ENCODE assay signal across 8 cellular contexts in genomic region chr3:46986782-46987484, GRCh38. TPM values are rescaled to one million over a fixed set of nuclear protein-coding genes. Genes with fewer than 3 reads are reported as not detected.
DNase-seq lines count a peak whose midpoint lies in the region; ATAC-seq and TF ChIP-seq lines count a peak whose summit lies in the region.

No MANE protein-coding gene starts in this region.

- H3K4me3 ChIP-seq in upper lobe of left lung: peak overlapping the region in 1 of 4 donors; percentile 31

- peaks cover 0 to 30% (median 17%) of the 10 kb centered on the region in 4 donors for H3K36me3 ChIP-seq in upper lobe of left lung

- peak overlapping the region; percentile 74 for H3K4me3 Mint-ChIP-seq in activated B cell treated with CpG ODN at 0.5 μM for 24 hours
- peak overlapping the region; percentile 78 to 84 (median 82) for H3K4me3 Mint-ChIP-seq in immature natural killer cell

- peak; percentile 31 for DNase-seq in Right ventricle myocardium inferior (ENCODE audit: missing footprints)
- no peak for DNase-seq in cardiac septum (ENCODE audit: low spot score)
- no peak for DNase-seq in activated B cell treated with CpG ODN at 0.5 μM for 24 hours
- no peak for DNase-seq in immature natural killer cell
- DNase-seq in upper lobe of left lung: no peak
- no peak for DNase-seq in KBM-7
- no peak for DNase-seq in central memory CD4-positive, alpha-beta T cell

- H3K4me1 Mint-ChIP-seq in activated B cell treated with CpG ODN at 0.5 μM for 24 hours: peaks cover 82% of the 10 kb centered on the region
- peaks cover 87 to 88% of the 10 kb centered on the region in 2 donors for H3K4me1 Mint-ChIP-seq in immature natural killer cell

- in situ Hi-C loops in KBM-7 (cut with MboI; ENCODE audit: low pct_unique_long_range_greater_than_20kb, low sequenced_read_pairs): no loop called here

- no peaks in the 10 kb centered on the region for H3K27me3 ChIP-seq in upper lobe of left lung

- POLR2A ChIA-PET in activated B cell treated with CpG ODN at 0.5 μM for 24 hours (lab: Charles Lee): interaction anchor here (0.6 to 6.2 kb wide), 7 partner anchors 8 to 59 kb away, joined by 3 to 35 read pairs (median 4); partner anchors contain the start of genes CCDC12 and NBEAL2

- ATAC-seq in Right ventricle myocardium inferior (no peak), activated B cell treated with CpG ODN at 0.5 μM for 24 hours (ENCODE audit: low read depth) (no peak), upper lobe of left lung (ENCODE audit: low FRiP score in 2 of 2) (no peak), GM19023 (IDR thresholded peaks at IDR 0.05; ENCODE audit: unreplicated experiment) (no peak)

- peaks cover 17% of the 10 kb centered on the region for H3K36me3 Mint-ChIP-seq in activated B cell treated with CpG ODN at 0.5 μM for 24 hours (ENCODE audit: low read depth)
- peaks cover 5 to 21% (median 12%) of the 10 kb centered on the region in 3 donors for H3K36me3 Mint-ChIP-seq in immature natural killer cell

- no peak for TF ChIP-seq EP300 in upper lobe of left lung (IDR thresholded peaks at IDR 0.05)

- WGBS in upper lobe of left lung, 2 donors: 59 to 79% methylated on average over 2 to 3 of the region's 3 CpGs

- H3K9me3 ChIP-seq in upper lobe of left lung: no peaks in the 10 kb centered on the region

- H3K27me3 Mint-ChIP-seq in activated B cell treated with CpG ODN at 0.5 μM for 24 hours: no peaks in the 10 kb centered on the region
- peaks cover 6 to 10% (median 9%) of the 10 kb centered on the region in 3 donors for H3K27me3 Mint-ChIP-seq in immature natural killer cell (ENCODE audit: low read depth in 3 of 3)

- CTCF ChIA-PET in activated B cell treated with CpG ODN at 0.5 μM for 24 hours (lab: Charles Lee): interaction anchor here (1.0 to 1.5 kb wide), 2 partner anchors 77 to 128 kb away, joined by 3 to 6 read pairs; no protein-coding TSS in a partner anchor

- no peaks in the 10 kb centered on the region for H3K9me3 Mint-ChIP-seq in activated B cell treated with CpG ODN at 0.5 μM for 24 hours
- H3K9me3 Mint-ChIP-seq in immature natural killer cell: no peaks in the 10 kb centered on the region

- H3K27ac ChIP-seq in upper lobe of left lung: peak overlapping the region; percentile 77 to 89 (median 87)

- TF ChIP-seq POLR2A in upper lobe of left lung (IDR thresholded peaks at IDR 0.05): no peak

- no peak for TF ChIP-seq CTCF in activated B cell treated with CpG ODN at 0.5 μM for 24 hours (IDR thresholded peaks at IDR 0.05)
- no peak for TF ChIP-seq CTCF in upper lobe of left lung (IDR thresholded peaks at IDR 0.05)

- intact Hi-C loops in Right ventricle myocardium inferior (cut with DNase I): no loop called here
- intact Hi-C loops in cardiac septum (cut with DNase I): no loop called here
- intact Hi-C loops in activated B cell treated with CpG ODN at 0.5 μM for 24 hours (cut with micrococcal nuclease): loop anchor here (1.0 kb wide), 1 partner anchor 8 kb away; the partner anchor contains the start of gene NBEAL2

- peak overlapping the region; percentile 80 for H3K27ac Mint-ChIP-seq in activated B cell treated with CpG ODN at 0.5 μM for 24 hours
- H3K27ac Mint-ChIP-seq in immature natural killer cell: peak overlapping the region; percentile 87 to 95 (median 94)

- peaks cover 56 to 72% (median 65%) of the 10 kb centered on the region in 4 donors for H3K4me1 ChIP-seq in upper lobe of left lung

RNA-seq across cellular contexts. Expression of gene NBEAL2, which starts 7.5 kb away (rescaled TPM):
- total RNA-seq in Right ventricle myocardium inferior (14.5 TPM), cardiac septum (14.2 TPM), activated B cell treated with CpG ODN at 0.5 μM for 24 hours (79.8 and 98.6 TPM in 2 replicates), upper lobe of left lung (100 to 1,000 TPM in 5 of 6 donors, 10 to 100 TPM in 1; 94.7 to 436 (median 163) TPM)
- 10 to 100 TPM in 1 of 3 donors, 1 to 10 TPM in 2; 7.9 to 28.4 (median 9.9) TPM for polyA plus RNA-seq in immature natural killer cell

RNA-seq across cellular contexts. Expression of gene CCDC12, which starts 10.4 kb away (rescaled TPM):
- total RNA-seq in Right ventricle myocardium inferior (26.3 TPM), cardiac septum (35.6 TPM), activated B cell treated with CpG ODN at 0.5 μM for 24 hours (93.8 and 98.4 TPM in 2 replicates), upper lobe of left lung (10 to 100 TPM; 42.3 to 93.2 (median 69.8) TPM)
- polyA plus RNA-seq in immature natural killer cell: 100 to 1,000 TPM; 114 to 174 (median 129) TPM
